ENCODE assay signal across 2 cellular contexts in the genomic region with DNA sequence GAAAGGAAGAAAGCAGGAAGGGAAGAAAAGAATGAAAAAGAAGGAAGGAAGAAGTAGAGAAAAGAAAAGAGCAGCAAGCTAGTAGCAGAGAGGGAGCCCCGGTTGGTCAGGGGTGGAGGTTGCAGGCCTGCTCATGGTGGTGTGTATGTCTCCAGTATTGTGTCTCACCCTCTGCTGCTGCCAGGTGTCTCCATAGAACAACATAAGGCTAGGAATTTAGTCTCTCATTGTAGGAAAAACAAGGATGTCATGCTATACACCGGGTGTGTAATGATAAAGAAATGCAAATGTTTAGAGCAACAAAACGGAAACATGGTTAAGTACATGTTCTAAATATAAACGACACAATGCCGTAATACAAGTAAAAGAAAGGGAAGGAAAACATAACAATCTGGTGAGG.
TF ChIP-seq lines count a peak whose summit lies in the region.

No MANE protein-coding gene starts in this region.

TF ChIP-seq in IMR-90, 13 proteins besides CTCF, POLR2A, EP300 and RAD21 (continued from another document):
- TF ChIP-seq MXI1 (IDR thresholded peaks at IDR 0.05; ENCODE audit: borderline replicate concordance, low read depth, low read length) (no peak), CHD1 (IDR thresholded peaks at IDR 0.05; ENCODE audit: low read depth, low read length) (no peak), MAZ (IDR thresholded peaks at IDR 0.05; ENCODE audit: borderline replicate concordance, low read depth, low read length) (no peak), NFE2L2 (IDR thresholded peaks at IDR 0.05; ENCODE audit: low read depth, low read length) (no peak), MAFK (IDR thresholded peaks at IDR 0.05; ENCODE audit: low read depth, low read length) (no peak), RCOR1 (IDR thresholded peaks at IDR 0.05; ENCODE audit: insufficient replicate concordance, low read length) (no peak), ELK1 (IDR thresholded peaks at IDR 0.05; ENCODE audit: borderline replicate concordance, low read depth, low read length) (no peak), BHLHE40 (IDR thresholded peaks at IDR 0.05; ENCODE audit: low read depth, low read length) (no peak), SMC3 (IDR thresholded peaks at IDR 0.05; ENCODE audit: low read depth, low read length) (no peak)
- TF ChIP-seq, protein P1, sequence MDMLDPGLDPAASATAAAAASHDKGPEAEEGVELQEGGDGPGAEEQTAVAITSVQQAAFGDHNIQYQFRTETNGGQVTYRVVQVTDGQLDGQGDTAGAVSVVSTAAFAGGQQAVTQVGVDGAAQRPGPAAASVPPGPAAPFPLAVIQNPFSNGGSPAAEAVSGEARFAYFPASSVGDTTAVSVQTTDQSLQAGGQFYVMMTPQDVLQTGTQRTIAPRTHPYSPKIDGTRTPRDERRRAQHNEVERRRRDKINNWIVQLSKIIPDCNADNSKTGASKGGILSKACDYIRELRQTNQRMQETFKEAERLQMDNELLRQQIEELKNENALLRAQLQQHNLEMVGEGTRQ (IDR thresholded peaks at IDR 0.05; ENCODE audit: low read depth, low read length): no peak
TF ChIP-seq in IMR-90: peak in this region for 0.

TF ChIP-seq in GM23338, 12 proteins besides CTCF, POLR2A, EP300 and RAD21 (continued from another document):
- TF ChIP-seq REST (IDR thresholded peaks at IDR 0.05; ENCODE audit: unreplicated experiment): no peak
- TF ChIP-seq JUNB (IDR thresholded peaks at IDR 0.05; ENCODE audit: unreplicated experiment): no peak
- TF ChIP-seq EZH2phosphoT487 (IDR thresholded peaks at IDR 0.05; ENCODE audit: unreplicated experiment): no peak
- TF ChIP-seq ETS1 (IDR thresholded peaks at IDR 0.05): no peak
- TF ChIP-seq CREB1 (CRISPR knock-in tag; IDR thresholded peaks at IDR 0.05; ENCODE audit: low read depth): no peak
- TF ChIP-seq, protein P2, sequence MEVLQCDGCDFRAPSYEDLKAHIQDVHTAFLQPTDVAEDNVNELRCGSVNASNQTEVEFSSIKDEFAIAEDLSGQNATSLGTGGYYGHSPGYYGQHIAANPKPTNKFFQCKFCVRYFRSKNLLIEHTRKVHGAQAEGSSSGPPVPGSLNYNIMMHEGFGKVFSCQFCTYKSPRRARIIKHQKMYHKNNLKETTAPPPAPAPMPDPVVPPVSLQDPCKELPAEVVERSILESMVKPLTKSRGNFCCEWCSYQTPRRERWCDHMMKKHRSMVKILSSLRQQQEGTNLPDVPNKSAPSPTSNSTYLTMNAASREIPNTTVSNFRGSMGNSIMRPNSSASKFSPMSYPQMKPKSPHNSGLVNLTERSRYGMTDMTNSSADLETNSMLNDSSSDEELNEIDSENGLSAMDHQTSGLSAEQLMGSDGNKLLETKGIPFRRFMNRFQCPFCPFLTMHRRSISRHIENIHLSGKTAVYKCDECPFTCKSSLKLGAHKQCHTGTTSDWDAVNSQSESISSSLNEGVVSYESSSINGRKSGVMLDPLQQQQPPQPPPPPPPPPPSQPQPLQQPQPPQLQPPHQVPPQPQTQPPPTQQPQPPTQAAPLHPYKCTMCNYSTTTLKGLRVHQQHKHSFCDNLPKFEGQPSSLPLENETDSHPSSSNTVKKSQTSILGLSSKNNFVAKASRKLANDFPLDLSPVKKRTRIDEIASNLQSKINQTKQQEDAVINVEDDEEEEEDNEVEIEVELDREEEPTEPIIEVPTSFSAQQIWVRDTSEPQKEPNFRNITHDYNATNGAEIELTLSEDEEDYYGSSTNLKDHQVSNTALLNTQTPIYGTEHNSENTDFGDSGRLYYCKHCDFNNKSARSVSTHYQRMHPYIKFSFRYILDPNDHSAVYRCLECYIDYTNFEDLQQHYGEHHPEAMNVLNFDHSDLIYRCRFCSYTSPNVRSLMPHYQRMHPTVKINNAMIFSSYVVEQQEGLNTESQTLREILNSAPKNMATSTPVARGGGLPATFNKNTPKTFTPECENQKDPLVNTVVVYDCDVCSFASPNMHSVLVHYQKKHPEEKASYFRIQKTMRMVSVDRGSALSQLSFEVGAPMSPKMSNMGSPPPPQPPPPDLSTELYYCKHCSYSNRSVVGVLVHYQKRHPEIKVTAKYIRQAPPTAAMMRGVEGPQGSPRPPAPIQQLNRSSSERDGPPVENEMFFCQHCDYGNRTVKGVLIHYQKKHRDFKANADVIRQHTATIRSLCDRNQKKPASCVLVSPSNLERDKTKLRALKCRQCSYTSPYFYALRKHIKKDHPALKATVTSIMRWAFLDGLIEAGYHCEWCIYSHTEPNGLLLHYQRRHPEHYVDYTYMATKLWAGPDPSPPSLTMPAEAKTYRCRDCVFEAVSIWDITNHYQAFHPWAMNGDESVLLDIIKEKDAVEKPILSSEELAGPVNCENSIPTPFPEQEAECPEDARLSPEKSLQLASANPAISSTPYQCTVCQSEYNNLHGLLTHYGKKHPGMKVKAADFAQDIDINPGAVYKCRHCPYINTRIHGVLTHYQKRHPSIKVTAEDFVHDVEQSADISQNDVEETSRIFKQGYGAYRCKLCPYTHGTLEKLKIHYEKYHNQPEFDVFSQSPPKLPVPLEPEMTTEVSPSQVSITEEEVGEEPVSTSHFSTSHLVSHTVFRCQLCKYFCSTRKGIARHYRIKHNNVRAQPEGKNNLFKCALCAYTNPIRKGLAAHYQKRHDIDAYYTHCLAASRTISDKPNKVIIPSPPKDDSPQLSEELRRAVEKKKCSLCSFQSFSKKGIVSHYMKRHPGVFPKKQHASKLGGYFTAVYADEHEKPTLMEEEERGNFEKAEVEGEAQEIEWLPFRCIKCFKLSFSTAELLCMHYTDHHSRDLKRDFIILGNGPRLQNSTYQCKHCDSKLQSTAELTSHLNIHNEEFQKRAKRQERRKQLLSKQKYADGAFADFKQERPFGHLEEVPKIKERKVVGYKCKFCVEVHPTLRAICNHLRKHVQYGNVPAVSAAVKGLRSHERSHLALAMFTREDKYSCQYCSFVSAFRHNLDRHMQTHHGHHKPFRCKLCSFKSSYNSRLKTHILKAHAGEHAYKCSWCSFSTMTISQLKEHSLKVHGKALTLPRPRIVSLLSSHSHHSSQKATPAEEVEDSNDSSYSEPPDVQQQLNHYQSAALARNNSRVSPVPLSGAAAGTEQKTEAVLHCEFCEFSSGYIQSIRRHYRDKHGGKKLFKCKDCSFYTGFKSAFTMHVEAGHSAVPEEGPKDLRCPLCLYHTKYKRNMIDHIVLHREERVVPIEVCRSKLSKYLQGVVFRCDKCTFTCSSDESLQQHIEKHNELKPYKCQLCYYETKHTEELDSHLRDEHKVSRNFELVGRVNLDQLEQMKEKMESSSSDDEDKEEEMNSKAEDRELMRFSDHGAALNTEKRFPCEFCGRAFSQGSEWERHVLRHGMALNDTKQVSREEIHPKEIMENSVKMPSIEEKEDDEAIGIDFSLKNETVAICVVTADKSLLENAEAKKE (CRISPR knock-in tag; IDR thresholded peaks at IDR 0.05): no peak
